In genomic region chr2:160652236-160652635, GRCh38 we compare ENCODE assay signal across 8 cellular contexts.
A peak's percentile ranks its signal among the peaks of the same experiment; 100 is the strongest.
DNase-seq lines count a peak whose midpoint lies in the region; ATAC-seq and TF ChIP-seq lines count a peak whose summit lies in the region.

No MANE protein-coding gene starts in this region.

- H3K4me1 ChIP-seq in heart left ventricle, result peaks cover 0 to 36% (median 6%) of the 10 kb centered on the region in 12 donors

- WGBS in heart left ventricle, 4 donors, result 66 to 78% (median 67%) methylated on average over 5 of the region's 5 CpGs

- TF ChIP-seq POLR2A in heart left ventricle (IDR thresholded peaks at IDR 0.05), result no peak

- intact Hi-C loops in heart left ventricle (cut with DNase I), result no loop called here

- no peak for TF ChIP-seq CTCF in heart left ventricle (IDR thresholded peaks at IDR 0.05)

- peak overlapping the region in 4 of 12 donors; percentile 34 to 72 (median 40) for H3K27ac ChIP-seq in heart left ventricle

- H3K27me3 ChIP-seq in heart left ventricle, result no peaks in the 10 kb centered on the region

- ATAC-seq in HG03442 (IDR thresholded peaks at IDR 0.05; ENCODE audit: unreplicated experiment) (peak; percentile 73), heart left ventricle (peak in 3 of 4 donors; percentile 36 to 74 (median 73)), HG03095 (IDR thresholded peaks at IDR 0.05; ENCODE audit: unreplicated experiment) (no peak), HG02763 (IDR thresholded peaks at IDR 0.05; ENCODE audit: unreplicated experiment) (no peak)

- no peak overlapping the region for H3K4me3 ChIP-seq in heart left ventricle

- DNase-seq in AG08396 (ENCODE audit: low spot score) (peak; percentile 35), heart left ventricle (peak in 3 of 5 donors; percentile 39 to 58 (median 42)), putamen (ENCODE audit: low spot score) (no peak)
- DNase-seq in activated CD8-positive, alpha-beta memory T cell treated with anti-CD3 and anti-CD28 coated beads for 24 hours, result peak; percentile 74
- DNase-seq in stimulated activated CD8-positive, alpha-beta memory T cell treated with anti-CD3 and anti-CD28 coated beads, Interleukin-4, amount 100 ng/mL, for 1 hour (ENCODE audit: low read depth in 2 of 2, low spot score in 1 of 2), result peak; percentile 6 to 34

- no peaks in the 10 kb centered on the region for H3K36me3 ChIP-seq in heart left ventricle

- H3K9me3 ChIP-seq in heart left ventricle, result no peaks in the 10 kb centered on the region

Comparison
In these comparisons a context has a peak if more than half of its experiments do, and no peak if none do; other contexts are left out.
1. ATAC-seq: peak in HG03442 (single experiment) and heart left ventricle (3 of 4); none in HG03095 (single experiment) and HG02763 (single experiment).